Comparison of ENCODE assay signal across 9 cellular contexts in the genomic region with DNA sequence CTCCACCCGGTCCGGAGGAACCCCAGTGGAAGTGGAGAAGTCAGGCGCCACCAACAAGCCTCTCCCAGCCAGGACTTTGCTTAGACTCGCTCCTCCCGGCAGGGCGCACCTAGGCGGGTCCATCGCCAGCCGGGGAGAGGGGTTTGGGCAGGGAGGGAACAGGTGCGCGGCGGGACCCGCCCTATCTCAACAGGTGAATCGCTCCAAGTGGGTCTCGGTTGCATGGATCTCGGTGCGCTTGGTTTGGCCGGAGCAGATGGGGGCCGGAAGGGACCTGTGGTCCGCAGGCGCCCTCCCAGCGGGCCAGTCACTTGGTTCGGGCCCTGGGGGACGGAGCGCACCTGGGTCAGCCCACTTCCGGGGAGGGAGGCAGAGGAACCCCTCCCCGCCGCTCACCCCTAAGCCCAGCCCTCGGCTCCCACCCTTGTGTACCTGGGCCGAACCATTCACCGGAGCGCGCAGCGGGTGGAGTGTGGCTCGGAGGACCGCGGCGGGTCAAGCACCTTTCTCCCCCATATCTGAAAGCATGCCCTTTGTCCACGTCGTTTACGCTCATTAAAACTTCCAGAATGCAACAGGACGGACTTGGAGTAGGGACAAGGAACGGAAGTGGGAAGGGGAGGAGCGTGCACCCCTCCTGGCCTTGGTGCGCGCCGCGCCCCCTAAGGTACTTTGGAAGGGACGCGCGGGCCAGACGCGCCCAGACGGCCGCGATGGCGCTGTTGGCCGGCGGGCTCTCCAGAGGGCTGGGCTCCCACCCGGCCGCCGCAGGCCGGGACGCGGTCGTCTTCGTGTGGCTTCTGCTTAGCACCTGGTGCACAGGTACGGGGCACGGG. TPM values are rescaled to one million over a fixed set of nuclear protein-coding genes. Genes with fewer than 3 reads are reported as not detected.
DNase-seq lines count a peak whose midpoint lies in the region; ATAC-seq and TF ChIP-seq lines count a peak whose summit lies in the region.
"Had no signal": no experiment of that assay in that cellular context is flagged by ENCODE, and none has a peak within 500 bp of the region (broad histone marks: within the 10 kb centered on the region; RNA-seq: fewer than 3 reads in every experiment).

A gene with protein sequence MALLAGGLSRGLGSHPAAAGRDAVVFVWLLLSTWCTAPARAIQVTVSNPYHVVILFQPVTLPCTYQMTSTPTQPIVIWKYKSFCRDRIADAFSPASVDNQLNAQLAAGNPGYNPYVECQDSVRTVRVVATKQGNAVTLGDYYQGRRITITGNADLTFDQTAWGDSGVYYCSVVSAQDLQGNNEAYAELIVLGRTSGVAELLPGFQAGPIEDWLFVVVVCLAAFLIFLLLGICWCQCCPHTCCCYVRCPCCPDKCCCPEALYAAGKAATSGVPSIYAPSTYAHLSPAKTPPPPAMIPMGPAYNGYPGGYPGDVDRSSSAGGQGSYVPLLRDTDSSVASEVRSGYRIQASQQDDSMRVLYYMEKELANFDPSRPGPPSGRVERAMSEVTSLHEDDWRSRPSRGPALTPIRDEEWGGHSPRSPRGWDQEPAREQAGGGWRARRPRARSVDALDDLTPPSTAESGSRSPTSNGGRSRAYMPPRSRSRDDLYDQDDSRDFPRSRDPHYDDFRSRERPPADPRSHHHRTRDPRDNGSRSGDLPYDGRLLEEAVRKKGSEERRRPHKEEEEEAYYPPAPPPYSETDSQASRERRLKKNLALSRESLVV (plus strand): TSS at position 693 of the 836 bp plus-strand sequence. CDS start 21 bp downstream, at position 714.

- peaks cover 0 to 22% (median 15%) of the 10 kb centered on the region in 4 donors for H3K4me1 ChIP-seq in tibial artery
- H3K4me1 ChIP-seq: SJSA1 had no signal

- ATAC-seq in HG02571 (IDR thresholded peaks at IDR 0.05; ENCODE audit: unreplicated experiment): peak; percentile 65

- H3K27ac Mint-ChIP-seq in activated CD4-positive, alpha-beta memory T cell treated with anti-CD3 and anti-CD28 coated beads, Interleukin-2, amount 10 ng/mL, durations not matched to agents 7 days and 5 days: peak within 1 kb of the TSS; percentile 78
- H3K27ac Mint-ChIP-seq in endothelial cell (ENCODE audit: unreplicated experiment): peak within 1 kb of the TSS; percentile 64
- H3K27ac Mint-ChIP-seq in nephron progenitor cell: peak within 1 kb of the TSS; percentile 100

- peaks cover 22% of the 10 kb centered on the region for H3K36me3 Mint-ChIP-seq in activated CD4-positive, alpha-beta memory T cell treated with anti-CD3 and anti-CD28 coated beads, Interleukin-2, amount 10 ng/mL, durations not matched to agents 7 days and 5 days (ENCODE audit: low read depth)
- peaks cover 8% of the 10 kb centered on the region for H3K36me3 Mint-ChIP-seq in endothelial cell (ENCODE audit: low read depth, unreplicated experiment)
- peaks cover 33% of the 10 kb centered on the region for H3K36me3 Mint-ChIP-seq in nephron progenitor cell (ENCODE audit: low read depth)

- H3K4me1 Mint-ChIP-seq in activated CD4-positive, alpha-beta memory T cell treated with anti-CD3 and anti-CD28 coated beads, Interleukin-2, amount 10 ng/mL, durations not matched to agents 7 days and 5 days: peaks cover 33% of the 10 kb centered on the region
- H3K4me1 Mint-ChIP-seq in endothelial cell (ENCODE audit: unreplicated experiment) (peaks cover 14% of the 10 kb centered on the region), nephron progenitor cell (peaks cover 30% of the 10 kb centered on the region)

- H3K4me3 ChIP-seq in GM12864 (ENCODE audit: low read depth, low read length) (peak within 1 kb of the TSS; percentile 79), tibial artery (peak within 1 kb of the TSS; percentile 42 to 52)
- H3K4me3 ChIP-seq: SJSA1 had no signal

- peaks cover 16% of the 10 kb centered on the region for H3K9me3 Mint-ChIP-seq in activated CD4-positive, alpha-beta memory T cell treated with anti-CD3 and anti-CD28 coated beads, Interleukin-2, amount 10 ng/mL, durations not matched to agents 7 days and 5 days
- H3K9me3 Mint-ChIP-seq in endothelial cell (ENCODE audit: unreplicated experiment) (no peaks in the 10 kb centered on the region), nephron progenitor cell (peaks cover 22% of the 10 kb centered on the region)

- DNase-seq in GM12864 (ENCODE audit: low read depth): peak; percentile 86
- peak; percentile 92 to 97 for DNase-seq in NCI-H1930 (lab: John Stamatoyannopoulos, UW)
- peak; percentile 64 for DNase-seq in activated CD4-positive, alpha-beta memory T cell treated with anti-CD3 and anti-CD28 coated beads, Interleukin-2, amount 10 ng/mL, durations not matched to agents 7 days and 5 days
- peak; percentile 51 for DNase-seq in endothelial cell (ENCODE audit: low spot score)
- DNase-seq in nephron progenitor cell: peak; percentile 75
- DNase-seq in tibial artery: peak in 1 of 2 donors; percentile 69
- no peak for DNase-seq in pons (ENCODE audit: low spot score)

- POLR2A ChIA-PET in activated CD4-positive, alpha-beta memory T cell treated with anti-CD3 and anti-CD28 coated beads, Interleukin-2, amount 10 ng/mL, durations not matched to agents 7 days and 5 days (lab: Charles Lee): no interaction called here

- no peaks in the 10 kb centered on the region for H3K36me3 ChIP-seq in tibial artery
- H3K36me3 ChIP-seq: SJSA1 had no signal

- H3K27me3 ChIP-seq in tibial artery: peaks cover 0 to 40% of the 10 kb centered on the region in 2 donors

- H3K27me3 Mint-ChIP-seq in activated CD4-positive, alpha-beta memory T cell treated with anti-CD3 and anti-CD28 coated beads, Interleukin-2, amount 10 ng/mL, durations not matched to agents 7 days and 5 days: peaks cover 46% of the 10 kb centered on the region
- H3K27me3 Mint-ChIP-seq in endothelial cell (ENCODE audit: unreplicated experiment) (peaks cover 15% of the 10 kb centered on the region), nephron progenitor cell (ENCODE audit: low read depth, poor library complexity) (peaks cover 42% of the 10 kb centered on the region)

- intact Hi-C loops in tibial artery (cut with DNase I; ENCODE audit: low total_unique reads): no loop called here

- peak within 1 kb of the TSS; percentile 25 to 42 for H3K27ac ChIP-seq in tibial artery
- H3K27ac ChIP-seq: SJSA1 had no signal

- CTCF ChIA-PET in activated CD4-positive, alpha-beta memory T cell treated with anti-CD3 and anti-CD28 coated beads, Interleukin-2, amount 10 ng/mL, durations not matched to agents 7 days and 5 days (lab: Charles Lee): no interaction called here

- H3K9me3 ChIP-seq in tibial artery: no peaks in the 10 kb centered on the region
- H3K9me3 ChIP-seq: SJSA1 had no signal

- peak within 1 kb of the TSS; percentile 79 for H3K4me3 Mint-ChIP-seq in activated CD4-positive, alpha-beta memory T cell treated with anti-CD3 and anti-CD28 coated beads, Interleukin-2, amount 10 ng/mL, durations not matched to agents 7 days and 5 days
- H3K4me3 Mint-ChIP-seq in endothelial cell (ENCODE audit: unreplicated experiment): peak within 1 kb of the TSS; percentile 96
- peak within 1 kb of the TSS; percentile 95 for H3K4me3 Mint-ChIP-seq in nephron progenitor cell

- TF ChIP-seq CTCF in GM12864 (IDR thresholded peaks at IDR 0.05; ENCODE audit: low read depth, low read length, missing control alignments) (no peak), endothelial cell (IDR thresholded peaks at IDR 0.05; ENCODE audit: unreplicated experiment) (peak; percentile 17), nephron progenitor cell (IDR thresholded peaks at IDR 0.05) (no peak), tibial artery (IDR thresholded peaks at IDR 0.05) (no peak)

RNA-seq across cellular contexts. Expression of the gene that starts here (rescaled TPM):
- total RNA-seq in activated CD4-positive, alpha-beta memory T cell treated with anti-CD3 and anti-CD28 coated beads, Interleukin-2, amount 10 ng/mL, durations not matched to agents 7 days and 5 days: 10 to 100 TPM; 13.2 to 13.3 TPM
- total RNA-seq in endothelial cell (ENCODE audit: unreplicated experiment): 35.9 TPM
